Comparison of ENCODE assay signal across 15 cellular contexts in the genomic region with DNA sequence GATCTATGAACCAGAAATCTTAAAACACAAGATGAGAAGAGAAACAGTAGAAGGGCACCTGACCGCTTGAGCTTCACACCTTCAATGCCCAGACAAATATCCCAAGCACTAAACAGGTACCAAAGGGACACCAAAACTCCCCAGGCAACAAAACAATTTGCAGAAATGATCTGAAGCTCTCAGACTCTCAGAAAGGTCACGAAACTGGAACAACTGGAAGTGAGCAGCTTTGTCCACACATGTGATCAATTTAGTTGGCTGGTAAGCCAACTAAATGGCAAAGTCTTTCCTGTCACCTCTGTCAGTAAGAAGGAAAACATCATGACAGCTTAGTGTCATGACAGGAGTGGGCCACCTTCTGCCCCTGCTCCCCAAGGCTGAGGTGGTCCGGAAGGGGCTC. TPM values are rescaled to one million over a fixed set of nuclear protein-coding genes. Genes with fewer than 3 reads are reported as not detected.
DNase-seq lines count a peak whose midpoint lies in the region; ATAC-seq and TF ChIP-seq lines count a peak whose summit lies in the region.
"Had no signal": no experiment of that assay in that cellular context is flagged by ENCODE, and none has a peak within 500 bp of the region (broad histone marks: within the 10 kb centered on the region; RNA-seq: fewer than 3 reads in every experiment).

No MANE protein-coding gene starts in this region.

- intact Hi-C loops in activated CD8-positive, alpha-beta T cell treated with anti-CD3 and anti-CD28 coated beads for 36 hours (cut with micrococcal nuclease) = no loop called here
- intact Hi-C loops in right lobe of liver (cut with DNase I) = loop anchor here in 1 of 2 donors (10.0 kb wide), 1 partner anchor 99 kb away; the partner anchor contains the start of gene BICD2

- no peak for ATAC-seq in activated CD8-positive, alpha-beta T cell treated with anti-CD3 and anti-CD28 coated beads for 36 hours
- ATAC-seq in right lobe of liver = peak in 1 of 4 donors; percentile 1
- ATAC-seq: effector memory CD8-positive, alpha-beta T cell had no signal

- 73% methylated on average over 3 of the region's 3 CpGs for whole genome bisulfite sequencing in right lobe of liver (ENCODE audit: insufficient coverage, low coverage, low lambda C conversion rate, missing lambda C conversion rate)

- no peak for TF ChIP-seq POLR2A in right lobe of liver (IDR thresholded peaks at IDR 0.05)

- H3K9ac ChIP-seq in BLaER1 = no peak overlapping the region

- peaks cover 48% of the 10 kb centered on the region for H3K36me3 ChIP-seq in BLaER1
- no peaks in the 10 kb centered on the region for H3K36me3 ChIP-seq in right lobe of liver

- peak overlapping the region; percentile 1 for H3K4me3 Mint-ChIP-seq in activated CD8-positive, alpha-beta T cell treated with anti-CD3 and anti-CD28 coated beads for 36 hours
- H3K4me3 Mint-ChIP-seq: nephron progenitor cell had no signal

- H4K20me1 ChIP-seq in BLaER1 = peaks cover 72% of the 10 kb centered on the region

- CTCF ChIA-PET in activated CD8-positive, alpha-beta T cell treated with anti-CD3 and anti-CD28 coated beads for 36 hours (lab: Charles Lee) = no interaction called here

- peaks cover 27% of the 10 kb centered on the region for H3K36me3 Mint-ChIP-seq in activated CD8-positive, alpha-beta T cell treated with anti-CD3 and anti-CD28 coated beads for 36 hours (ENCODE audit: low read depth)

- H3K4me1 ChIP-seq in BLaER1 (peaks cover 64% of the 10 kb centered on the region), right lobe of liver (peaks cover 0 to 19% (median 9%) of the 10 kb centered on the region in 4 donors)

- no peaks in the 10 kb centered on the region for H3K9me3 Mint-ChIP-seq in activated CD8-positive, alpha-beta T cell treated with anti-CD3 and anti-CD28 coated beads for 36 hours
- H3K9me3 Mint-ChIP-seq: effector memory CD8-positive, alpha-beta T cell; nephron progenitor cell had no signal

- POLR2A ChIA-PET in activated CD8-positive, alpha-beta T cell treated with anti-CD3 and anti-CD28 coated beads for 36 hours (lab: Charles Lee) = no interaction called here

- H3K9me3 ChIP-seq in BLaER1 = no peaks in the 10 kb centered on the region
- H3K9me3 ChIP-seq in right lobe of liver = no peaks in the 10 kb centered on the region

- peak overlapping the region; percentile 3; the same call in 1 of the 2 replicates for H3K4me2 ChIP-seq in BLaER1

- no peak for TF ChIP-seq CTCF in 22Rv1 (IDR thresholded peaks at IDR 0.05)
- no peak for TF ChIP-seq CTCF in activated CD8-positive, alpha-beta T cell treated with anti-CD3 and anti-CD28 coated beads for 36 hours (IDR thresholded peaks at IDR 0.05)
- TF ChIP-seq CTCF in right lobe of liver (IDR thresholded peaks at IDR 0.05) = no peak

- H3K27me3 ChIP-seq in BLaER1 = no peaks in the 10 kb centered on the region
- H3K27me3 ChIP-seq in right lobe of liver = no peaks in the 10 kb centered on the region

- H3K27ac ChIP-seq in 22Rv1 (peak overlapping the region; percentile 69), BLaER1 (peak overlapping the region; percentile 19; the same call in 1 of the 2 replicates), right lobe of liver (peak overlapping the region in 2 of 3 donors; percentile 47 to 56)

- H3K27me3 Mint-ChIP-seq in activated CD8-positive, alpha-beta T cell treated with anti-CD3 and anti-CD28 coated beads for 36 hours = no peaks in the 10 kb centered on the region
- H3K27me3 Mint-ChIP-seq: effector memory CD8-positive, alpha-beta T cell had no signal

- H3K4me3 ChIP-seq in BLaER1 (no peak overlapping the region), right lobe of liver (no peak overlapping the region)

- H3K27ac Mint-ChIP-seq in activated CD8-positive, alpha-beta T cell treated with anti-CD3 and anti-CD28 coated beads for 36 hours = peak overlapping the region; percentile 77
- H3K27ac Mint-ChIP-seq: nephron progenitor cell had no signal

- DNase-seq in activated CD8-positive, alpha-beta T cell treated with anti-CD3 and anti-CD28 coated beads for 36 hours = no peak
- DNase-seq in right lobe of liver = no peak
- no peak for DNase-seq in GM19238 (ENCODE audit: insufficient read length, low spot score)
- DNase-seq in NCI-H510A treated with DMSO at 0.1 percent for 48 hours (lab: John Stamatoyannopoulos, UW) = no peak
- DNase-seq in NCI-H1436 (lab: John Stamatoyannopoulos, UW) = no peak
- DNase-seq: activated CD8-positive, alpha-beta memory T cell treated with anti-CD3 and anti-CD28 coated beads for 24 hours; activated naive CD4-positive, alpha-beta T cell treated with anti-CD3 and anti-CD28 coated beads, Interleukin-2, amount 50 U/mL, for 16 hours; C1 segment of cervical spinal cord; effector memory CD8-positive, alpha-beta T cell; KG1; nephron progenitor cell; Right ventricle myocardium superior; T-helper 9 cell had no signal

- peaks cover 58% of the 10 kb centered on the region for H3K4me1 Mint-ChIP-seq in activated CD8-positive, alpha-beta T cell treated with anti-CD3 and anti-CD28 coated beads for 36 hours (ENCODE audit: low read depth)

RNA-seq across cellular contexts. Expression of gene IPPK, which starts 4.1 kb away (rescaled TPM):
- 10 to 100 TPM; 12.5 to 15.8 TPM for total RNA-seq in activated CD8-positive, alpha-beta T cell treated with anti-CD3 and anti-CD28 coated beads for 36 hours
- 1 to 10 TPM; 2.4 to 4.9 (median 3.7) TPM for total RNA-seq in right lobe of liver

Comparison
In these comparisons a context has a peak if more than half of its experiments do, and no peak if none do; other contexts are left out.
1. H3K27ac ChIP-seq: peak in every context shown above with its lines; median percentile 69 in 22Rv1; 52 in right lobe of liver; 19 in BLaER1.